8 cellular contexts compared by ENCODE assay signal in genomic region chr2:84631047-84631446, GRCh38.
A peak's percentile ranks its signal among the peaks of the same experiment; 100 is the strongest.
DNase-seq lines count a peak whose midpoint lies in the region; ATAC-seq and TF ChIP-seq lines count a peak whose summit lies in the region.

No MANE protein-coding gene starts in this region.

- H3K36me3 ChIP-seq in PC-9 (ENCODE audit: low read depth) (no peaks in the 10 kb centered on the region), neuronal stem cell (replicated peaks in 1 of 2; ENCODE audit: control insufficient read depth in 2 of 2, insufficient read depth in 2 of 2, low read length in 2 of 2) (no peaks in the 10 kb centered on the region)

- H3K27me3 ChIP-seq in PC-9 (ENCODE audit: insufficient read depth, low read depth) (0 out of 2 replicates have a peak, but pooled peaks cover 12% of the 10 kb centered on the region), neuronal stem cell (ENCODE audit: control insufficient read depth in 3 of 3, insufficient read depth in 3 of 3, low read depth in 1 of 3, low read length in 3 of 3) (no peaks in the 10 kb centered on the region)

- no peak overlapping the region for H4K91ac ChIP-seq in neuronal stem cell (ENCODE audit: low read depth, low read length, poor library complexity)

- H2AK5ac ChIP-seq in neuronal stem cell (ENCODE audit: low read depth, low read length): no peak overlapping the region

- H3K79me1 ChIP-seq in neuronal stem cell (ENCODE audit: low read depth, low read length): no peaks in the 10 kb centered on the region

- no peak overlapping the region for H4K8ac ChIP-seq in neuronal stem cell (ENCODE audit: low read depth, low read length)

- CTCF ChIA-PET in PC-9 (lab: Charles Lee): interaction anchor here (1.0 kb wide), 1 partner anchor 608 kb away, joined by 3 read pairs; no protein-coding TSS in a partner anchor

- no TSS peak for BruUV-seq in PC-9 (replicated peaks; lab: Mats Ljungman, UMichigan)

- H3K4me1 ChIP-seq in PC-9 (replicated peaks; ENCODE audit: insufficient read depth) (no peaks in the 10 kb centered on the region), neuronal stem cell (ENCODE audit: control insufficient read depth in 2 of 2, insufficient read depth in 1 of 2, low read depth in 1 of 2, low read length in 2 of 2) (no peaks in the 10 kb centered on the region)

- no peak for ATAC-seq in HG02678 (IDR thresholded peaks at IDR 0.05; ENCODE audit: unreplicated experiment)

- no peak overlapping the region for H2BK5ac ChIP-seq in neuronal stem cell (ENCODE audit: low read length)

- H3F3A ChIP-seq in PC-9 (ENCODE audit: insufficient read depth, low read depth): no peaks in the 10 kb centered on the region

- H3K27ac ChIP-seq in PC-9 (no peak overlapping the region), neuronal stem cell (replicated peaks; ENCODE audit: low read length) (no peak overlapping the region)

- H3K9me3 ChIP-seq in PC-9 (ENCODE audit: insufficient read depth, low read depth): no peaks in the 10 kb centered on the region
- no peaks in the 10 kb centered on the region for H3K9me3 ChIP-seq in neuronal stem cell (replicated peaks in 1 of 2; ENCODE audit: control insufficient read depth in 2 of 2, insufficient read depth in 1 of 2, low read depth in 1 of 2, low read length in 2 of 2)

- H3K9ac ChIP-seq in neuronal stem cell (ENCODE audit: low read depth, low read length, poor library complexity): no peak overlapping the region

- H3K4me2 ChIP-seq in PC-9 (no peak overlapping the region), neuronal stem cell (ENCODE audit: insufficient read depth, low read length, poor library complexity, severe bottlenecking) (no peak overlapping the region)

- H2BK15ac ChIP-seq in neuronal stem cell (ENCODE audit: low read length): no peak overlapping the region

- no peak overlapping the region for H3K14ac ChIP-seq in neuronal stem cell (ENCODE audit: low read length)

- H2BK120ac ChIP-seq in neuronal stem cell (ENCODE audit: low read depth, low read length): no peak overlapping the region

- intact Hi-C loops in PC-9 (cut with micrococcal nuclease; ENCODE audit: unreplicated experiment) (loop anchor here (5.0 to 10.0 kb wide), 3 partner anchors 136 to 296 kb away; no protein-coding TSS in a partner anchor), posterior vena cava (cut with DNase I) (no loop called here)

- H3K18ac ChIP-seq in neuronal stem cell (ENCODE audit: low read length): no peak overlapping the region

- no peaks in the 10 kb centered on the region for H3K79me2 ChIP-seq in PC-9 (ENCODE audit: low read depth)

- no peak overlapping the region for H3K4me3 ChIP-seq in PC-9
- no peak overlapping the region for H3K4me3 ChIP-seq in neuronal stem cell (ENCODE audit: low read length in 2 of 2)

- H2AFZ ChIP-seq in PC-9: no peak overlapping the region
- no peak overlapping the region for H2AFZ ChIP-seq in neuronal stem cell (ENCODE audit: low read length)

- H3K23ac ChIP-seq in neuronal stem cell (ENCODE audit: low read depth, low read length, poor library complexity): no peak overlapping the region

- no peak overlapping the region for H3K4ac ChIP-seq in neuronal stem cell (ENCODE audit: low read length)

- no peak overlapping the region for H2BK12ac ChIP-seq in neuronal stem cell (ENCODE audit: low read length)

- no peaks in the 10 kb centered on the region for H3K9me2 ChIP-seq in PC-9 (ENCODE audit: insufficient read depth)

- DNase-seq in NCI-H2081 (lab: John Stamatoyannopoulos, UW) (peak; percentile 10 to 16), NCI-H2081 treated with DMSO at 0.1 percent for 48 hours (lab: John Stamatoyannopoulos, UW) (no peak), HCEC 1CT (peak; percentile 51), PC-9 (peak in 1 of 2 experiments; percentile 41), epidermal melanocyte (ENCODE audit: insufficient read length, low spot score) (peak; percentile 37), neuronal stem cell (ENCODE audit: low spot score) (peak; percentile 14), posterior vena cava (ENCODE audit: low spot score) (no peak)

- no CpG with 5 or more reads among the region's 6 CpGs for WGBS in neuronal stem cell (ENCODE audit: extremely low coverage in 2 of 2, insufficient read length in 2 of 2, insufficient replicate concordance in 1 of 2), 2 donors

- POLR2A ChIA-PET in PC-9 (lab: Charles Lee; ENCODE audit: unreplicated experiment): no interaction called here

- no peaks in the 10 kb centered on the region for H4K20me1 ChIP-seq in PC-9 (ENCODE audit: insufficient read depth)

- peak; percentile 71 for TF ChIP-seq CTCF in PC-9 (conservative IDR thresholded peaks at IDR 0.05)

Comparison
In these comparisons a context has a peak if more than half of its experiments do, and no peak if none do; other contexts are left out.
1. DNase-seq: peak in NCI-H2081 (2 of 2), HCEC 1CT (single experiment), epidermal melanocyte (single experiment) and neuronal stem cell (single experiment); none in NCI-H2081 treated with DMSO at 0.1 percent for 48 hours (single experiment) and posterior vena cava (single experiment).